ENCODE assay signal across 21 cellular contexts in genomic region chr13:110269509-110270185, GRCh38. TPM values are rescaled to one million over a fixed set of nuclear protein-coding genes. Genes with fewer than 3 reads are reported as not detected.
DNase-seq lines count a peak whose midpoint lies in the region.
"Had no signal": no experiment of that assay in that cellular context is flagged by ENCODE, and none has a peak within 500 bp of the region (broad histone marks: within the 10 kb centered on the region; RNA-seq: fewer than 3 reads in every experiment).

No MANE protein-coding gene starts in this region.

- no peak overlapping the region for H4K8ac ChIP-seq in mesendoderm (ENCODE audit: low read depth, low read length)

- no peak overlapping the region for H3K4ac ChIP-seq in mesendoderm (ENCODE audit: low read depth, low read length)

- WGBS in mesendoderm (ENCODE audit: extremely low coverage, insufficient coverage, low lambda C conversion rate) = no CpG with 5 or more reads among the region's 14 CpGs

- H3K27me3 ChIP-seq in mesendoderm (ENCODE audit: insufficient read depth, low read length, poor library complexity) (no peaks in the 10 kb centered on the region), subcutaneous abdominal adipose tissue (ENCODE audit: control insufficient read depth in 5 of 5, insufficient read depth in 4 of 5, low read length in 5 of 5) (no peaks in the 10 kb centered on the region)
- H3K27me3 ChIP-seq: MG63 had no signal

- peak; percentile 26 for DNase-seq in NCI-H510A treated with DMSO at 0.1 percent for 48 hours (lab: John Stamatoyannopoulos, UW)
- DNase-seq in NCI-H510A (lab: John Stamatoyannopoulos, UW) = no peak
- DNase-seq in ecto neural progenitor cell (ENCODE audit: low spot score) = peak; percentile 36
- no peak for DNase-seq in mesendoderm
- no peak for DNase-seq in GM03348 (ENCODE audit: low spot score)
- no peak for DNase-seq in activated CD4-positive, alpha-beta T cell treated with anti-CD3 and anti-CD28 coated beads for 48 hours
- DNase-seq in activated T-cell treated with anti-CD3 and anti-CD28 coated beads, Interleukin-2, amount 50 U/mL, for 1 hour = no peak
- DNase-seq: 8988T, GDM1, GM23248, IMR-90, MG63, NCI-H1048, NCI-H146, NCI-H2081, NCI-H774, SHP77 had no signal

- no peak overlapping the region for H3K4me3 ChIP-seq in mesendoderm (ENCODE audit: low read length)
- H3K4me3 ChIP-seq in subcutaneous abdominal adipose tissue (ENCODE audit: low read depth in 1 of 5, low read length in 5 of 5) = no peak overlapping the region
- H3K4me3 ChIP-seq: GM23248, HAP-1, MG63 had no signal

- H3K79me1 ChIP-seq in mesendoderm (ENCODE audit: low read length) = peaks cover 18% of the 10 kb centered on the region

- H3K79me2 ChIP-seq in mesendoderm (ENCODE audit: control insufficient read depth, insufficient read depth, low read length) = no peaks in the 10 kb centered on the region

- H3K18ac ChIP-seq in mesendoderm (ENCODE audit: low read length) = no peak overlapping the region

- no peak overlapping the region for H3K4me2 ChIP-seq in mesendoderm (ENCODE audit: low read length)

- no peak overlapping the region for H3K56ac ChIP-seq in mesendoderm (ENCODE audit: low read length)

- H3K23ac ChIP-seq in mesendoderm (ENCODE audit: low read length) = peak overlapping the region; percentile 76

- no peak overlapping the region for H2AK5ac ChIP-seq in mesendoderm (ENCODE audit: low read length)

- H3K9me3 ChIP-seq in subcutaneous abdominal adipose tissue (ENCODE audit: control insufficient read depth in 5 of 5, low read length in 5 of 5) = no peaks in the 10 kb centered on the region
- H3K9me3 ChIP-seq: HAP-1, MG63 had no signal

- H3K36me3 ChIP-seq in mesendoderm (ENCODE audit: control insufficient read depth, insufficient read depth, low read length) = no peaks in the 10 kb centered on the region
- peaks cover 4 to 31% (median 17%) of the 10 kb centered on the region in 5 donors for H3K36me3 ChIP-seq in subcutaneous abdominal adipose tissue (ENCODE audit: control insufficient read depth in 5 of 5, insufficient read depth in 5 of 5, low read length in 5 of 5)
- H3K36me3 ChIP-seq: HAP-1, MG63 had no signal

- no peak overlapping the region for H2BK15ac ChIP-seq in mesendoderm (replicated peaks; ENCODE audit: low read depth)

- H2BK120ac ChIP-seq in mesendoderm (ENCODE audit: low read depth, low read length) = no peak overlapping the region

- H3K27ac ChIP-seq in mesendoderm (ENCODE audit: low read depth, low read length) (no peak overlapping the region), subcutaneous abdominal adipose tissue (ENCODE audit: low read depth, low read length) (peak overlapping the region; percentile 4)
- H3K27ac ChIP-seq: GM23248, HL-60 had no signal

- no peak overlapping the region for H2BK5ac ChIP-seq in mesendoderm (ENCODE audit: low read length)

- H4K5ac ChIP-seq in mesendoderm (ENCODE audit: low read length) = no peak overlapping the region

- H3K9ac ChIP-seq in mesendoderm (ENCODE audit: low read length) (no peak overlapping the region), subcutaneous abdominal adipose tissue (ENCODE audit: low read length in 5 of 5) (no peak overlapping the region)
- H3K9ac ChIP-seq: GM23248 had no signal

- H3K4me1 ChIP-seq in mesendoderm (ENCODE audit: control insufficient read depth, low read depth, low read length) (peaks cover 15% of the 10 kb centered on the region), subcutaneous abdominal adipose tissue (ENCODE audit: control insufficient read depth in 5 of 5, insufficient read depth in 5 of 5, low read length in 5 of 5) (peaks cover 11 to 76% (median 67%) of the 10 kb centered on the region in 5 donors)
- H3K4me1 ChIP-seq: HAP-1 had no signal

RNA-seq across cellular contexts. Expression of gene COL4A1, which starts 37.3 kb away (rescaled TPM):
- 28.0 TPM for polyA plus RNA-seq in mesendoderm (2013, experiment 1 of 2)
- 29.2 TPM for polyA plus RNA-seq in mesendoderm (2013, experiment 2 of 2)

RNA-seq across cellular contexts. Expression of gene COL4A2, which starts 37.4 kb away (rescaled TPM):
- 32.1 TPM for polyA plus RNA-seq in mesendoderm (2013, experiment 1 of 2)
- 31.1 TPM for polyA plus RNA-seq in mesendoderm (2013, experiment 2 of 2)
- polyA plus RNA-seq: CD14-positive monocyte had no signal

Comparison
In these comparisons a context has a peak if more than half of its experiments do, and no peak if none do; other contexts are left out.
1. DNase-seq: peak in NCI-H510A treated with DMSO at 0.1 percent for 48 hours (single experiment) and ecto neural progenitor cell (single experiment); none in NCI-H510A (single experiment), mesendoderm (single experiment), GM03348 (single experiment), activated CD4-positive, alpha-beta T cell treated with anti-CD3 and anti-CD28 coated beads for 48 hours (single experiment) and activated T-cell treated with anti-CD3 and anti-CD28 coated beads, Interleukin-2, amount 50 U/mL, for 1 hour (single experiment).